In genomic region chr1:151051356-151052009, GRCh38 we compare ENCODE assay signal across 1 cellular context.
A peak's percentile ranks its signal among the peaks of the same experiment; 100 is the strongest.
TF ChIP-seq lines count a peak whose summit lies in the region.

No MANE protein-coding gene starts in this region.

TF ChIP-seq in K562, 482 proteins besides CTCF, POLR2A, EP300 and RAD21 (continued from another document):
- no peak for TF ChIP-seq SRSF1 (IDR thresholded peaks at IDR 0.05; ENCODE audit: low read depth, low read length)
- TF ChIP-seq EHMT2 (IDR thresholded peaks at IDR 0.05), result no peak
- no peak for TF ChIP-seq FOXJ2 (tag; IDR thresholded peaks at IDR 0.05)
- peak; percentile 76 for TF ChIP-seq CBFA2T3 (IDR thresholded peaks at IDR 0.05)
- TF ChIP-seq ZNF232 (CRISPR knock-in tag; IDR thresholded peaks at IDR 0.05), result no peak
- no peak for TF ChIP-seq KAT7 (CRISPR knock-in tag; IDR thresholded peaks at IDR 0.05; ENCODE audit: borderline replicate concordance)
- TF ChIP-seq RCOR1 (IDR thresholded peaks at IDR 0.05; ENCODE audit: borderline replicate concordance in 1 of 2, low read depth in 2 of 2, low read length in 2 of 2), result no peak
- peak; percentile 60 for TF ChIP-seq ARID1B (IDR thresholded peaks at IDR 0.05)
- TF ChIP-seq SP1 (CRISPR knock-in tag; IDR thresholded peaks at IDR 0.05), result peak; percentile 40; the same call in 1 of the 2 replicates
- no peak for TF ChIP-seq ZNF146 (CRISPR knock-in tag; IDR thresholded peaks at IDR 0.05; ENCODE audit: unreplicated experiment)
- TF ChIP-seq POLR2AphosphoS2 (IDR thresholded peaks at IDR 0.05; ENCODE audit: low read length), result peak; percentile 73; the same call in 1 of the 2 replicates
- TF ChIP-seq RFX1 (IDR thresholded peaks at IDR 0.05), result 0 out of 2 replicates have a peak, but pooled peaks have one; percentile 11
- TF ChIP-seq PKNOX1 (IDR thresholded peaks at IDR 0.05), result peak; percentile 86
- TF ChIP-seq FOXM1 (IDR thresholded peaks at IDR 0.05; ENCODE audit: low read depth), result no peak
- no peak for TF ChIP-seq FOXM1 (CRISPR knock-in tag; IDR thresholded peaks at IDR 0.05; ENCODE audit: low read depth)
- no peak for TF ChIP-seq ATF1 (CRISPR knock-in tag; IDR thresholded peaks at IDR 0.05)
- TF ChIP-seq ATF1 (tag; IDR thresholded peaks at IDR 0.05), result no peak
